ENCODE assay signal across 8 cellular contexts in genomic region chr1:112396668-112397025, GRCh38. TPM values are rescaled to one million over a fixed set of nuclear protein-coding genes. Genes with fewer than 3 reads are reported as not detected.
A peak's percentile ranks its signal among the peaks of the same experiment; 100 is the strongest.
DNase-seq lines count a peak whose midpoint lies in the region; ATAC-seq and TF ChIP-seq lines count a peak whose summit lies in the region.

No MANE protein-coding gene starts in this region.

- no peak overlapping the region for H3K27ac ChIP-seq in HEK293 (ENCODE audit: extremely low read depth, low read depth, low read length)
- H3K27ac ChIP-seq in angular gyrus (ENCODE audit: low read depth, low read length): peak overlapping the region; percentile 86
- peak overlapping the region; percentile 41 to 89 (median 84) for H3K27ac ChIP-seq in thyroid gland

- TF ChIP-seq POLR2A in thyroid gland (IDR thresholded peaks at IDR 0.05): no peak

- peak overlapping the region; percentile 99 for H3K4me3 ChIP-seq in AG10803 (ENCODE audit: low read length)
- H3K4me3 ChIP-seq in HEK293 (ENCODE audit: low read depth, low read length): peak overlapping the region; percentile 71
- H3K4me3 ChIP-seq in thyroid gland (replicated peaks in 1 of 3): peak overlapping the region; percentile 83 to 98 (median 94)

- CTCF ChIA-PET in HEK293 (lab: Yijun Ruan, JAX): interaction anchor here (0.8 to 5.7 kb wide), 4 partner anchors 69 to 320 kb away, joined by 3 to 62 read pairs (median 6); partner anchors contain the start of gene RHOC

- H3K9me3 ChIP-seq in HEK293 (ENCODE audit: control insufficient read depth, insufficient read depth, low read depth, low read length) (no peaks in the 10 kb centered on the region), thyroid gland (no peaks in the 10 kb centered on the region)

- DNase-seq in AG10803 (ENCODE audit: low read depth): peak; percentile 17
- DNase-seq in left colon: no peak
- no peak for DNase-seq in thyroid gland
- DNase-seq in stimulated activated CD4-positive, alpha-beta T cell treated with anti-CD3 and anti-CD28 coated beads, Interleukin-4, amount 100 ng/mL, for 4 hours: no peak
- DNase-seq in activated CD4-positive, CD25-positive, alpha-beta regulatory T cell treated with anti-CD3 and anti-CD28 coated beads, Interleukin-2, amount 50 U/mL, for 72 hours: no peak
- no peak for DNase-seq in NCI-H2107 treated with DMSO at 0.1 percent for 48 hours (lab: John Stamatoyannopoulos, UW; ENCODE audit: unreplicated experiment)

- peak; percentile 6 for ATAC-seq in left colon

- POLR2A ChIA-PET in HEK293 (lab: Yijun Ruan, JAX): interaction anchor here (1.3 to 1.9 kb wide), 5 partner anchors 69 to 318 kb away, joined by 4 to 8 read pairs (median 5); partner anchors contain the start of genes MOV10 and PPM1J

- TF ChIP-seq CTCF in AG10803 (conservative IDR thresholded peaks at IDR 0.05; ENCODE audit: low read length) (no peak), HEK293 (tag by site-specific recombination; IDR thresholded peaks at IDR 0.05) (no peak), thyroid gland (IDR thresholded peaks at IDR 0.05) (no peak)

- intact Hi-C loops in left colon (cut with DNase I, micrococcal nuclease) (loop anchor here (10.0 kb wide), 2 partner anchors 68 to 218 kb away; partner anchors contain the start of genes CAPZA1 (in 1 of the 2) and ST7L (in 1 of the 2)), thyroid gland (cut with DNase I) (no loop called here)

- H3K4me1 ChIP-seq in HEK293 (ENCODE audit: control insufficient read depth, insufficient read depth, low read length) (peaks cover 16% of the 10 kb centered on the region), thyroid gland (peaks cover 14 to 26% of the 10 kb centered on the region in 2 donors)

- H3K27me3 ChIP-seq in thyroid gland: no peaks in the 10 kb centered on the region

- WGBS in thyroid gland, 2 donors: 0 to 1% methylated on average over 9 of the region's 9 CpGs

- H3K36me3 ChIP-seq in HEK293 (ENCODE audit: control insufficient read depth in 2 of 2, insufficient read depth in 1 of 2, low read length in 2 of 2) (no peaks in the 10 kb centered on the region), thyroid gland (no peaks in the 10 kb centered on the region)

TF ChIP-seq in HEK293, 187 proteins besides CTCF, POLR2A, EP300 and RAD21:
- TF ChIP-seq ZNF335 (tag by site-specific recombination; conservative IDR thresholded peaks at IDR 0.05) (0 out of 2 replicates have a peak, but pooled peaks have one; percentile 14), ZNF571 (tag by site-specific recombination; IDR thresholded peaks at IDR 0.05) (no peak)

RNA-seq across cellular contexts. Expression of gene CTTNBP2NL, which starts 0.6 kb away (rescaled TPM):
- total RNA-seq in left colon (10 to 100 TPM; 83.3 to 85.1 TPM), thyroid gland (10 to 100 TPM; 11.8 to 20.7 (median 19.2) TPM)
